Comparison of ENCODE assay signal across 11 cellular contexts in the genomic region with DNA sequence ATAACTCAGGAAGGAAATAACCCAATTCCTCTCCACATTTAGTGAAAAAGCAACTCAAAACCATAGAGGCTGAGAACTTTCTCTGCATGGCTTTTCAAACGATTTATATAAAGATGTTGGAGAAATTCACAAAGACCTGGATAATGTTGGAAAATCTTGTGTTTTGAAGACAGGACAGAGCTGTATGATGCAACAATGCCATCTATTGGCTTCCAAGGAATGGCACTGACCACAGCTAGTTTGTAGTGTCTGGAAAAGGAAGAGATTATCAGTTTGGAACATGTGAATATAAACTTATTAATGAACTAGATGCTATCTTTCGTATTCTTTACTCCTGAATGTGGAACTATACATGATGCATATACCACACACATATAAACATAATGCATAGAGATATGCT.
DNase-seq lines count a peak whose midpoint lies in the region; ATAC-seq and TF ChIP-seq lines count a peak whose summit lies in the region.
"Had no signal": no experiment of that assay in that cellular context is flagged by ENCODE, and none has a peak within 500 bp of the region (broad histone marks: within the 10 kb centered on the region; RNA-seq: fewer than 3 reads in every experiment).

No MANE protein-coding gene starts in this region.

- in situ Hi-C loops in Panc1 (cut with HindIII; ENCODE audit: low pct_unique_long_range_greater_than_20kb, low sequenced_read_pairs), result no loop called here

- CTCF ChIA-PET in Panc1 (lab: Charles Lee), result no interaction called here

- H3K4me3 ChIP-seq in Panc1 (ENCODE audit: low read depth in 2 of 2, low read length in 2 of 2), result no peak overlapping the region
- no peak overlapping the region for H3K4me3 ChIP-seq in fibroblast of pulmonary artery (replicated peaks; ENCODE audit: low read depth, low read length)

- ATAC-seq in Panc1 (no peak), HG03571 (IDR thresholded peaks at IDR 0.05; ENCODE audit: unreplicated experiment) (no peak)

- H3K36me3 ChIP-seq in Panc1 (ENCODE audit: control insufficient read depth, insufficient read depth, low read length), result no peaks in the 10 kb centered on the region

- H3K4me1 ChIP-seq in Panc1 (ENCODE audit: control insufficient read depth, insufficient read depth, low read length), result no peaks in the 10 kb centered on the region

- POLR2A ChIA-PET in Panc1 (lab: Charles Lee), result no interaction called here

- H3K27ac ChIP-seq in Panc1 (ENCODE audit: low read length), result no peak overlapping the region

- BruUV-seq in Panc1 (replicated peaks; lab: Mats Ljungman, UMichigan), result no TSS peak

- TF ChIP-seq CTCF in Panc1 (IDR thresholded peaks at IDR 0.05) (peak; percentile 24; the same call in 1 of the 2 replicates), fibroblast of pulmonary artery (IDR thresholded peaks at IDR 0.05; ENCODE audit: low read length, missing control alignments) (peak; percentile 21)

- intact Hi-C loops in Panc1 (cut with micrococcal nuclease; ENCODE audit: unreplicated experiment), result no loop called here

- DNase-seq in NCI-H1417 (lab: John Stamatoyannopoulos, UW), result peak; percentile 27 to 76 (median 38)
- DNase-seq in NCI-H1417 treated with DMSO at 0.1 percent for 48 hours (lab: John Stamatoyannopoulos, UW), result no peak
- DNase-seq in Panc1 (ENCODE audit: low read depth, low spot score), result no peak
- peak; percentile 42 for DNase-seq in fibroblast of pulmonary artery (ENCODE audit: low read depth)
- peak; percentile 83 for DNase-seq in pons (ENCODE audit: low spot score)
- no peak for DNase-seq in NK-92 treated with Interleukin-12 subunit alpha and Interleukin-12 subunit beta, amount 100 ng/mL, for 24 hours (lab: John Stamatoyannopoulos, UW)
- no peak for DNase-seq in ecto neural progenitor cell (ENCODE audit: low spot score)
- DNase-seq: activated CD4-positive, alpha-beta T cell treated with anti-CD3 and anti-CD28 coated beads, Interleukin-2, amount 50 U/mL, for 4 hours; H7; islet precursor cell had no signal

- H3K27me3 ChIP-seq in Panc1 (ENCODE audit: control insufficient read depth, insufficient read depth, low read length), result no peaks in the 10 kb centered on the region

- H3K9me3 ChIP-seq in Panc1 (ENCODE audit: control insufficient read depth, insufficient read depth, low read depth, low read length), result no peaks in the 10 kb centered on the region

Comparison
In these comparisons a context has a peak if more than half of its experiments do, and no peak if none do; other contexts are left out.
1. DNase-seq: peak in NCI-H1417 (3 of 3), fibroblast of pulmonary artery (single experiment) and pons (single experiment); none in NCI-H1417 treated with DMSO at 0.1 percent for 48 hours (single experiment), Panc1 (single experiment), NK-92 treated with Interleukin-12 subunit alpha and Interleukin-12 subunit beta, amount 100 ng/mL, for 24 hours (single experiment) and ecto neural progenitor cell (single experiment).